ENCODE assay signal across 8 cellular contexts in genomic region chr14:92088494-92088893, GRCh38.
"Had no signal": no experiment of that assay in that cellular context is flagged by ENCODE, and none has a peak within 500 bp of the region (broad histone marks: within the 10 kb centered on the region; RNA-seq: fewer than 3 reads in every experiment).

No MANE protein-coding gene starts in this region.

- H3K9me3 ChIP-seq: HAP-1 had no signal

- H3K9me3 Mint-ChIP-seq: HFFc6, IgD-negative memory B cell had no signal

- H3K27ac Mint-ChIP-seq: HFFc6, IgD-negative memory B cell had no signal

- H3K27me3 Mint-ChIP-seq: IgD-negative memory B cell had no signal

- ATAC-seq: HCT116 had no signal

- DNase-seq: GM23248, GOT3, H7, HFFc6, KBM-7 had no signal

- H3K27ac ChIP-seq: GM23248 had no signal

- H3K4me3 Mint-ChIP-seq: HFFc6, IgD-negative memory B cell had no signal
